8 cellular contexts compared by ENCODE assay signal in genomic region chr20:12970372-12970821, GRCh38. TPM values are rescaled to one million over a fixed set of nuclear protein-coding genes. Genes with fewer than 3 reads are reported as not detected.
A peak's percentile ranks its signal among the peaks of the same experiment; 100 is the strongest.
DNase-seq lines count a peak whose midpoint lies in the region; ATAC-seq and TF ChIP-seq lines count a peak whose summit lies in the region.

No MANE protein-coding gene starts in this region.

- no peaks in the 10 kb centered on the region for H3K27me3 ChIP-seq in NT2/D1 (ENCODE audit: insufficient read depth, insufficient read length)

- no peaks in the 10 kb centered on the region for H3K4me1 ChIP-seq in NT2/D1 (ENCODE audit: insufficient read depth, insufficient read length)

- H3K27ac Mint-ChIP-seq in stimulated activated naive CD8-positive, alpha-beta T cell treated with anti-CD3 and anti-CD28 coated beads, Interleukin-15, amount 100 ng/mL, for 72 hours, result no peak overlapping the region
- H3K27ac Mint-ChIP-seq in progenitor cell of endocrine pancreas, result no peak overlapping the region

- intact Hi-C loops in lower leg skin (cut with DNase I; ENCODE audit: low total_unique reads), result loop anchor here (5.0 kb wide), 1 partner anchor 137 kb away; no protein-coding TSS in a partner anchor

- no peaks in the 10 kb centered on the region for H3K4me1 Mint-ChIP-seq in stimulated activated naive CD8-positive, alpha-beta T cell treated with anti-CD3 and anti-CD28 coated beads, Interleukin-15, amount 100 ng/mL, for 72 hours
- no peaks in the 10 kb centered on the region for H3K4me1 Mint-ChIP-seq in progenitor cell of endocrine pancreas (ENCODE audit: low read depth)

- no peaks in the 10 kb centered on the region for H3K9me3 Mint-ChIP-seq in stimulated activated naive CD8-positive, alpha-beta T cell treated with anti-CD3 and anti-CD28 coated beads, Interleukin-15, amount 100 ng/mL, for 72 hours
- H3K9me3 Mint-ChIP-seq in progenitor cell of endocrine pancreas (ENCODE audit: low read depth), result peaks cover 12% of the 10 kb centered on the region

- H3K36me3 ChIP-seq in NT2/D1 (ENCODE audit: insufficient read depth, insufficient read length, low read length), result no peaks in the 10 kb centered on the region

- peaks cover 9% of the 10 kb centered on the region for H3K27me3 Mint-ChIP-seq in stimulated activated naive CD8-positive, alpha-beta T cell treated with anti-CD3 and anti-CD28 coated beads, Interleukin-15, amount 100 ng/mL, for 72 hours
- H3K27me3 Mint-ChIP-seq in progenitor cell of endocrine pancreas, result no peaks in the 10 kb centered on the region

- ATAC-seq in stimulated activated naive CD8-positive, alpha-beta T cell treated with anti-CD3 and anti-CD28 coated beads, Interleukin-15, amount 100 ng/mL, for 72 hours, result peak; percentile 42
- no peak for ATAC-seq in stimulated activated naive CD8-positive, alpha-beta T cell treated with anti-CD3 and anti-CD28 coated beads, Interleukin-15, Interleukin-2, amounts not matched to agents 100 U/mL and 50 U/mL, for 24 hours
- no peak for ATAC-seq in HG03442 (IDR thresholded peaks at IDR 0.05; ENCODE audit: unreplicated experiment)

- H3K4me3 Mint-ChIP-seq in stimulated activated naive CD8-positive, alpha-beta T cell treated with anti-CD3 and anti-CD28 coated beads, Interleukin-15, amount 100 ng/mL, for 72 hours, result no peak overlapping the region
- no peak overlapping the region for H3K4me3 Mint-ChIP-seq in progenitor cell of endocrine pancreas (ENCODE audit: low read depth)

- peaks cover 16% of the 10 kb centered on the region for H3K9me3 ChIP-seq in NT2/D1 (ENCODE audit: insufficient read depth, low read length)

- no peak overlapping the region for H3K9ac ChIP-seq in NT2/D1 (ENCODE audit: insufficient read length, low read depth)

- no peak for TF ChIP-seq POLR2A in lower leg skin (IDR thresholded peaks at IDR 0.05)

- TF ChIP-seq CTCF in fibroblast of mammary gland (conservative IDR thresholded peaks at IDR 0.05; ENCODE audit: control insufficient read depth, insufficient read depth, low read depth, low read length), result peak; percentile 62
- peak; percentile 73 for TF ChIP-seq CTCF in progenitor cell of endocrine pancreas (IDR thresholded peaks at IDR 0.05; ENCODE audit: unreplicated experiment)
- TF ChIP-seq CTCF in lower leg skin (IDR thresholded peaks at IDR 0.05), result no peak

- no peak overlapping the region for H3K4me3 ChIP-seq in NT2/D1 (ENCODE audit: insufficient read length, low read depth)
- no peak overlapping the region for H3K4me3 ChIP-seq in fibroblast of mammary gland (ENCODE audit: control insufficient read depth, low read depth, low read length)
- no peak overlapping the region for H3K4me3 ChIP-seq in lower leg skin (ENCODE audit: low read depth, poor library complexity, severe bottlenecking)

- peak in 1 of 2 donors; percentile 4 for DNase-seq in stimulated activated naive CD8-positive, alpha-beta T cell treated with anti-CD3 and anti-CD28 coated beads, Interleukin-15, amount 100 ng/mL, for 72 hours
- no peak for DNase-seq in stimulated activated naive CD8-positive, alpha-beta T cell treated with anti-CD3 and anti-CD28 coated beads, Interleukin-15, Interleukin-2, amounts not matched to agents 100 U/mL and 50 U/mL, for 24 hours
- DNase-seq in NT2/D1 (ENCODE audit: low read depth, low spot score) (peak; percentile 6), fibroblast of mammary gland (ENCODE audit: low read depth) (peak; percentile 60), progenitor cell of endocrine pancreas (ENCODE audit: low spot score, unreplicated experiment) (no peak), SHP77 treated with DMSO at 0.1 percent for 48 hours (lab: John Stamatoyannopoulos, UW) (no peak), lower leg skin (ENCODE audit: low spot score in 2 of 2) (no peak)

- H3K36me3 Mint-ChIP-seq in progenitor cell of endocrine pancreas (ENCODE audit: insufficient read depth), result peaks cover 3% of the 10 kb centered on the region

- WGBS in lower leg skin, 2 donors, result 27 to 30% methylated on average over 4 of the region's 4 CpGs

RNA-seq across cellular contexts. Expression of gene SPTLC3, which starts 38.4 kb away (rescaled TPM):
- total RNA-seq in progenitor cell of endocrine pancreas, result 42.7 and 52.2 TPM in 2 replicates
- total RNA-seq in lower leg skin, result 10 to 100 TPM; 62.5 to 76.6 (median 71.9) TPM

Comparison
In these comparisons a context has a peak if more than half of its experiments do, and no peak if none do; other contexts are left out.
1. DNase-seq: peak in NT2/D1 (single experiment) and fibroblast of mammary gland (single experiment); none in stimulated activated naive CD8-positive, alpha-beta T cell treated with anti-CD3 and anti-CD28 coated beads, Interleukin-15, Interleukin-2, amounts not matched to agents 100 U/mL and 50 U/mL, for 24 hours (single experiment), progenitor cell of endocrine pancreas (single experiment), SHP77 treated with DMSO at 0.1 percent for 48 hours (single experiment) and lower leg skin (0 of 2).
2. CTCF ChIP-seq: peak in fibroblast of mammary gland (single experiment) and progenitor cell of endocrine pancreas (single experiment); none in lower leg skin (0 of 3).